Comparison of ENCODE assay signal across 9 cellular contexts in genomic region chr15:101052681-101053121, GRCh38.
"Had no signal": no experiment of that assay in that cellular context is flagged by ENCODE, and none has a peak within 500 bp of the region (broad histone marks: within the 10 kb centered on the region; RNA-seq: fewer than 3 reads in every experiment).

No MANE protein-coding gene starts in this region.

- H3K4me1 ChIP-seq: pancreas had no signal

- H3K27me3 ChIP-seq: pancreas, tibial nerve had no signal

- DNase-seq: activated effector memory CD4-positive, alpha-beta T cell treated with Interleukin-2 at 50 U/mL for 16 hours; amygdala; erythroblast; hypothalamus; left colon; stimulated activated CD4-positive, alpha-beta T cell treated with anti-CD3 and anti-CD28 coated beads, Interleukin-4, amount 100 ng/mL, for 4 hours; stimulated activated naive CD8-positive, alpha-beta T cell treated with anti-CD3 and anti-CD28 coated beads, Interleukin-15, amount 100 ng/mL, for 72 hours had no signal

- H3K27ac ChIP-seq: pancreas, tibial nerve had no signal

- H3K9me3 ChIP-seq: pancreas, tibial nerve had no signal

- H3K4me3 ChIP-seq: pancreas, tibial nerve had no signal
